ENCODE assay signal across 27 cellular contexts in genomic region chr7:155163696-155164095, GRCh38.
"Had no signal": no experiment of that assay in that cellular context is flagged by ENCODE, and none has a peak within 500 bp of the region (broad histone marks: within the 10 kb centered on the region; RNA-seq: fewer than 3 reads in every experiment).

No MANE protein-coding gene starts in this region.

- H3K36me3 ChIP-seq: colonic mucosa, gastroesophageal sphincter, right lobe of liver, uterus had no signal

- H3K4me1 Mint-ChIP-seq: activated CD4-positive, alpha-beta T cell treated with anti-CD3 and anti-CD28 coated beads for 36 hours; activated T-helper 17 cell treated with anti-CD3 and anti-CD28 coated beads, Interleukin-2, amount 50 U/mL, for 72 hours; nephron had no signal

- DNase-seq: activated CD4-positive, alpha-beta T cell treated with anti-CD3 and anti-CD28 coated beads for 36 hours; activated CD4-positive, alpha-beta T cell treated with anti-CD3 and anti-CD28 coated beads, Interleukin-2, amount 50 U/mL, for 48 hours; activated CD4-positive, CD25-positive, alpha-beta regulatory T cell; activated CD8-positive, alpha-beta memory T cell treated with anti-CD3 and anti-CD28 coated beads, Interleukin-2, amount 50 U/mL, for 4 hours; activated naive CD4-positive, alpha-beta T cell; activated T-cell treated with anti-CD3 and anti-CD28 coated beads, Interleukin-2, amount 50 U/mL, for 4 hours; anterior cingulate cortex; colonic mucosa; dorsolateral prefrontal cortex; effector memory CD4-positive, alpha-beta T cell; erythroblast; islet precursor cell; left ventricle myocardium superior; right lobe of liver; stimulated activated CD4-positive, alpha-beta T cell treated with anti-CD3 and anti-CD28 coated beads, Interleukin-2, amount 100 ng/mL, for 48 hours; stimulated activated naive CD8-positive, alpha-beta T cell treated with anti-CD3 and anti-CD28 coated beads, Interleukin-15, Interleukin-2, amounts not matched to agents 100 U/mL and 50 U/mL, for 24 hours; substantia nigra; T-helper 1 cell; uterus had no signal

- H3K4me3 Mint-ChIP-seq: activated CD4-positive, alpha-beta T cell treated with anti-CD3 and anti-CD28 coated beads for 36 hours; activated T-cell treated with anti-CD3 and anti-CD28 coated beads, Interleukin-2, amount 50 U/mL, for 4 hours; activated T-helper 17 cell treated with anti-CD3 and anti-CD28 coated beads, Interleukin-2, amount 50 U/mL, for 72 hours; nephron; T-helper 2 cell treated with Interferon-gamma antibody and Interleukin-4, amounts not matched to agents 5 μg/mL and 100 μg/mL, for 36 hours; type B pancreatic cell had no signal

- H3K27ac ChIP-seq: colonic mucosa, dorsolateral prefrontal cortex, gastroesophageal sphincter, hepatocyte, right lobe of liver, uterus had no signal

- H3K9me3 ChIP-seq: colonic mucosa, right lobe of liver, uterus had no signal

- H3K27ac Mint-ChIP-seq: activated CD4-positive, alpha-beta T cell treated with anti-CD3 and anti-CD28 coated beads for 36 hours; activated naive CD4-positive, alpha-beta T cell treated with anti-CD3 and anti-CD28 coated beads, Interleukin-2, amount 50 U/mL, for 72 hours; activated T-helper 17 cell treated with anti-CD3 and anti-CD28 coated beads, Interleukin-2, amount 50 U/mL, for 72 hours; nephron; progenitor cell of endocrine pancreas; T-helper 2 cell treated with Interferon-gamma antibody and Interleukin-4, amounts not matched to agents 5 μg/mL and 100 μg/mL, for 36 hours; type B pancreatic cell had no signal

- H3K9me3 Mint-ChIP-seq: activated naive CD4-positive, alpha-beta T cell treated with anti-CD3 and anti-CD28 coated beads, Interleukin-2, amount 50 U/mL, for 72 hours; activated T-cell treated with anti-CD3 and anti-CD28 coated beads, Interleukin-2, amount 50 U/mL, for 4 hours; activated T-helper 17 cell treated with anti-CD3 and anti-CD28 coated beads, Interleukin-2, amount 50 U/mL, for 72 hours; nephron; T-helper 2 cell treated with Interferon-gamma antibody and Interleukin-4, amounts not matched to agents 5 μg/mL and 100 μg/mL, for 36 hours; type B pancreatic cell had no signal

- H3K36me3 Mint-ChIP-seq: activated naive CD4-positive, alpha-beta T cell treated with anti-CD3 and anti-CD28 coated beads, Interleukin-2, amount 50 U/mL, for 72 hours; type B pancreatic cell had no signal

- H3K4me3 ChIP-seq: colonic mucosa, dorsolateral prefrontal cortex, gastroesophageal sphincter, hepatocyte, right lobe of liver, uterus had no signal

- H3K4me1 ChIP-seq: colonic mucosa, gastroesophageal sphincter, right lobe of liver, uterus had no signal

- H3K27me3 ChIP-seq: colonic mucosa, hepatocyte, right lobe of liver, uterus had no signal
